33 cellular contexts compared by ENCODE assay signal in the genomic region with DNA sequence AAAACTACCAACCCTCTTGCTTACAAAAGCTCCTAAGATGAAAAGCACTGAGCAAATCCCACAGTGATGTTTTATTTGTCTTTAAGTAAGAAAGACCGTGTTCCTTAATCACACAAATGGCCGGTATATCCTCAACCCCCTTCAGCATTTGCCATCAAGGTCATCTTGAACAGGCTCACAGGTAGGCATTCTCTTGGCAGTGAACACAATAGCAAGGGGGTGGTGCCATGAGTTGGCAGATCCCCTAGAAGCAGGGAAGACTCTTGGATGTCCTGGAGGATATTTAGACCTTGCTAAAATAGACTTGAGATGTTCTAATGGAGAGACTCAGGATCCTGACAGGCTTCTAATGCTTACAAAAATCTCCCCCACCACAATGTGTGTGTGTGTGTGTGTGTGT.
"Had no signal": no experiment of that assay in that cellular context is flagged by ENCODE, and none has a peak within 500 bp of the region (broad histone marks: within the 10 kb centered on the region; RNA-seq: fewer than 3 reads in every experiment).

No MANE protein-coding gene starts in this region.

- H3K4me1 ChIP-seq: ascending aorta, colonic mucosa, esophagus squamous epithelium, gastroesophageal sphincter, heart right ventricle had no signal

- H3K9me3 Mint-ChIP-seq: activated CD4-positive, alpha-beta memory T cell treated with anti-CD3 and anti-CD28 coated beads for 36 hours; activated CD4-positive, alpha-beta T cell treated with anti-CD3 and anti-CD28 coated beads, Interleukin-2, amount 10 ng/mL, durations not matched to agents 24 days and 14 days; activated naive CD4-positive, alpha-beta T cell treated with anti-CD3 and anti-CD28 coated beads for 36 hours; activated naive CD4-positive, alpha-beta T cell treated with anti-CD3 and anti-CD28 coated beads, Interleukin-2, amount 50 U/mL, for 24 hours; activated naive CD8-positive, alpha-beta T cell treated with anti-CD3 and anti-CD28 coated beads for 36 hours; activated T-helper 1 cell treated with anti-CD3 and anti-CD28 coated beads, Interleukin-12 subunit alpha, Interleukin-12 subunit beta, Interleukin-2, Interleukin-4 antibody, amounts not matched to agents 30 ng/mL and 10 ng/mL and 1 ng/mL, durations not matched to agents 14 hours and 24 hours and 36 hours; activated T-helper 2 cell treated with anti-CD3 and anti-CD28 coated beads, Interferon-gamma antibody, Interleukin-2, Interleukin-4, amounts not matched to agents 10 μg/mL and 5 μg/mL and 100 μg/mL, durations not matched to agents 14 hours and 24 hours and 36 hours; central memory CD8-positive, alpha-beta T cell; T-helper 2 cell treated with Interferon-gamma antibody and Interleukin-4, amounts not matched to agents 5 μg/mL and 100 μg/mL, for 36 hours had no signal

- H3K27me3 ChIP-seq: ascending aorta, brain microvascular endothelial cell, colonic mucosa, gastroesophageal sphincter, heart right ventricle, hepatocyte had no signal

- H3K4me3 ChIP-seq: ascending aorta, colonic mucosa, esophagus squamous epithelium, gastroesophageal sphincter, heart right ventricle, hepatocyte had no signal

- H3K36me3 Mint-ChIP-seq: activated CD4-positive, alpha-beta memory T cell treated with anti-CD3 and anti-CD28 coated beads for 36 hours; activated CD8-positive, alpha-beta memory T cell treated with anti-CD3 and anti-CD28 coated beads, Interleukin-2, amount 10 ng/mL, durations not matched to agents 7 days and 5 days; activated naive CD4-positive, alpha-beta T cell treated with anti-CD3 and anti-CD28 coated beads, Interleukin-2, amount 50 U/mL, for 24 hours; activated naive CD8-positive, alpha-beta T cell treated with anti-CD3 and anti-CD28 coated beads for 36 hours had no signal

- H3K27me3 Mint-ChIP-seq: activated CD4-positive, alpha-beta T cell treated with anti-CD3 and anti-CD28 coated beads, Interleukin-2, amount 10 ng/mL, durations not matched to agents 24 days and 14 days; activated CD8-positive, alpha-beta memory T cell treated with anti-CD3 and anti-CD28 coated beads, Interleukin-2, amount 10 ng/mL, durations not matched to agents 7 days and 5 days had no signal

- H3K27ac Mint-ChIP-seq: activated CD4-positive, alpha-beta memory T cell treated with anti-CD3 and anti-CD28 coated beads for 36 hours; activated CD4-positive, alpha-beta T cell treated with anti-CD3 and anti-CD28 coated beads for 36 hours; activated CD4-positive, alpha-beta T cell treated with anti-CD3 and anti-CD28 coated beads, Interleukin-2, amount 10 ng/mL, durations not matched to agents 24 days and 14 days; activated CD8-positive, alpha-beta memory T cell treated with anti-CD3 and anti-CD28 coated beads, Interleukin-2, amount 10 ng/mL, durations not matched to agents 7 days and 5 days; activated CD8-positive, alpha-beta T cell treated with anti-CD3 and anti-CD28 coated beads, Interleukin-2, amount 10 ng/mL, durations not matched to agents 7 days and 5 days; activated naive CD4-positive, alpha-beta T cell treated with anti-CD3 and anti-CD28 coated beads for 36 hours; activated naive CD4-positive, alpha-beta T cell treated with anti-CD3 and anti-CD28 coated beads, Interleukin-2, amount 50 U/mL, for 24 hours; activated naive CD8-positive, alpha-beta T cell treated with anti-CD3 and anti-CD28 coated beads for 36 hours; activated T-helper 1 cell treated with anti-CD3 and anti-CD28 coated beads, Interleukin-12 subunit alpha, Interleukin-12 subunit beta, Interleukin-2, Interleukin-4 antibody, amounts not matched to agents 30 ng/mL and 10 ng/mL and 1 ng/mL, durations not matched to agents 14 hours and 24 hours and 36 hours; activated T-helper 2 cell treated with anti-CD3 and anti-CD28 coated beads, Interferon-gamma antibody, Interleukin-2, Interleukin-4, amounts not matched to agents 10 μg/mL and 5 μg/mL and 100 μg/mL, durations not matched to agents 14 hours and 24 hours and 36 hours; T-helper 17 cell; T-helper 2 cell treated with Interferon-gamma antibody and Interleukin-4, amounts not matched to agents 5 μg/mL and 100 μg/mL, for 36 hours had no signal

- H3K4me1 Mint-ChIP-seq: activated CD4-positive, alpha-beta T cell treated with anti-CD3 and anti-CD28 coated beads for 36 hours; activated CD4-positive, alpha-beta T cell treated with anti-CD3 and anti-CD28 coated beads, Interleukin-2, amount 10 ng/mL, durations not matched to agents 24 days and 14 days; activated CD8-positive, alpha-beta memory T cell treated with anti-CD3 and anti-CD28 coated beads, Interleukin-2, amount 10 ng/mL, durations not matched to agents 7 days and 5 days; activated naive CD4-positive, alpha-beta T cell treated with anti-CD3 and anti-CD28 coated beads, Interleukin-2, amount 50 U/mL, for 24 hours; activated naive CD8-positive, alpha-beta T cell treated with anti-CD3 and anti-CD28 coated beads for 36 hours; central memory CD8-positive, alpha-beta T cell; T-helper 17 cell had no signal

- ATAC-seq: activated CD4-positive, alpha-beta T cell treated with anti-CD3 and anti-CD28 coated beads for 36 hours; activated CD8-positive, alpha-beta memory T cell treated with anti-CD3 and anti-CD28 coated beads, Interleukin-2, amount 10 ng/mL, durations not matched to agents 7 days and 5 days; activated CD8-positive, alpha-beta T cell treated with anti-CD3 and anti-CD28 coated beads, Interleukin-2, amount 10 ng/mL, durations not matched to agents 7 days and 5 days; gastroesophageal sphincter; heart right ventricle; T-helper 17 cell had no signal

- H3K9me3 ChIP-seq: ascending aorta, colonic mucosa, esophagus squamous epithelium, gastroesophageal sphincter, heart right ventricle had no signal

- H3K4me3 Mint-ChIP-seq: activated CD4-positive, alpha-beta memory T cell treated with anti-CD3 and anti-CD28 coated beads for 36 hours; activated CD4-positive, alpha-beta T cell treated with anti-CD3 and anti-CD28 coated beads for 36 hours; activated CD4-positive, alpha-beta T cell treated with anti-CD3 and anti-CD28 coated beads, Interleukin-2, amount 10 ng/mL, durations not matched to agents 24 days and 14 days; activated CD8-positive, alpha-beta memory T cell treated with anti-CD3 and anti-CD28 coated beads, Interleukin-2, amount 10 ng/mL, durations not matched to agents 7 days and 5 days; activated CD8-positive, alpha-beta T cell treated with anti-CD3 and anti-CD28 coated beads, Interleukin-2, amount 10 ng/mL, durations not matched to agents 7 days and 5 days; activated naive CD4-positive, alpha-beta T cell treated with anti-CD3 and anti-CD28 coated beads for 36 hours; activated naive CD4-positive, alpha-beta T cell treated with anti-CD3 and anti-CD28 coated beads, Interleukin-2, amount 50 U/mL, for 24 hours; activated naive CD8-positive, alpha-beta T cell treated with anti-CD3 and anti-CD28 coated beads for 36 hours; activated T-helper 1 cell treated with anti-CD3 and anti-CD28 coated beads, Interleukin-12 subunit alpha, Interleukin-12 subunit beta, Interleukin-2, Interleukin-4 antibody, amounts not matched to agents 30 ng/mL and 10 ng/mL and 1 ng/mL, durations not matched to agents 14 hours and 24 hours and 36 hours; central memory CD8-positive, alpha-beta T cell; T-helper 17 cell; T-helper 2 cell treated with Interferon-gamma antibody and Interleukin-4, amounts not matched to agents 5 μg/mL and 100 μg/mL, for 36 hours had no signal

- DNase-seq: activated CD4-positive, alpha-beta memory T cell treated with anti-CD3 and anti-CD28 coated beads for 36 hours; activated CD4-positive, alpha-beta T cell treated with anti-CD3 and anti-CD28 coated beads for 36 hours; activated CD4-positive, alpha-beta T cell treated with anti-CD3 and anti-CD28 coated beads, Interleukin-2, amount 10 ng/mL, durations not matched to agents 24 days and 14 days; activated CD4-positive, CD25-positive, alpha-beta regulatory T cell; activated CD4-positive, CD25-positive, alpha-beta regulatory T cell treated with anti-CD3 and anti-CD28 coated beads, Interleukin-2, amount 50 U/mL, for 72 hours; activated CD8-positive, alpha-beta memory T cell treated with anti-CD3 and anti-CD28 coated beads, Interleukin-2, amount 10 ng/mL, durations not matched to agents 7 days and 5 days; activated CD8-positive, alpha-beta memory T cell treated with anti-CD3 and anti-CD28 coated beads, Interleukin-2, amount 50 U/mL, for 4 hours; activated CD8-positive, alpha-beta T cell treated with anti-CD3 and anti-CD28 coated beads, Interleukin-2, amount 10 ng/mL, durations not matched to agents 7 days and 5 days; activated effector memory CD4-positive, alpha-beta T cell treated with anti-CD3 and anti-CD28 coated beads, Interleukin-2, amount 50 U/mL, for 16 hours; activated naive CD4-positive, alpha-beta T cell treated with anti-CD3 and anti-CD28 coated beads for 36 hours; activated naive CD8-positive, alpha-beta T cell treated with anti-CD3 and anti-CD28 coated beads for 36 hours; activated T-cell treated with anti-CD3 and anti-CD28 coated beads, Interleukin-2, amount 50 U/mL, for 1 hour; activated T-cell treated with anti-CD3 and anti-CD28 coated beads, Interleukin-2, amount 50 U/mL, for 48 hours; brain microvascular endothelial cell; colonic mucosa; effector CD8-positive, alpha-beta T cell; esophagus squamous epithelium; foreskin melanocyte; heart right ventricle; T-helper 17 cell; T1000 had no signal

- H3K36me3 ChIP-seq: ascending aorta, brain microvascular endothelial cell, colonic mucosa, esophagus squamous epithelium, gastroesophageal sphincter, heart right ventricle had no signal

- FAIRE-seq: bronchial epithelial cell, endometrium, endothelial cell of umbilical vein had no signal

- H3K27ac ChIP-seq: ascending aorta, brain microvascular endothelial cell, colonic mucosa, epithelial cell of prostate, esophagus squamous epithelium, gastroesophageal sphincter, heart right ventricle, hepatocyte had no signal
